14 cellular contexts compared by ENCODE assay signal in the genomic region with DNA sequence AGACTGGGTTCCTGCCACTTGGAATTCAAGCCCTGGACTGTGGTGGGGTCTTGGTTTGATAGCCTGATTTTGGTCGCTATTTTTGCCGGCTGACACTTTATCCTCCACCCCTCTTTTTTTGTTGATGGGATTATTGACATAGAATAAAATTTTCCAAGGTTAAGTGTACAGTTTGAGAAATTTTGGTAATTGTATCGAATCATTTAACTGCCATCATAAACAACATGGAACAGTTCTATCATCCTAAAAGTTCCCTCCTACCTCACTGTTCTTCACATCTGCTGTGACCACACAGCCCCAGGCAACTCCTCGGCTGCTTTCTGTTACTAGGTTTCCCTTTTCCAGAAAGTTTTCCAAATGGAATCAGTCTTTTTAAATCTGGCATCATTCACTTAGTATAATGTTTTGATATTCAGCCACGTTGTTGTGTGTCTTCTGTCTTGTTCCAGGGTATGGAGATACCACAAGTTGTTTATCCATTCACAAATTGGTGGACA. TPM values are rescaled to one million over a fixed set of nuclear protein-coding genes. Genes with fewer than 3 reads are reported as not detected.
A peak's percentile ranks its signal among the peaks of the same experiment; 100 is the strongest.
DNase-seq lines count a peak whose midpoint lies in the region; ATAC-seq and TF ChIP-seq lines count a peak whose summit lies in the region.
"Had no signal": no experiment of that assay in that cellular context is flagged by ENCODE, and none has a peak within 500 bp of the region (broad histone marks: within the 10 kb centered on the region; RNA-seq: fewer than 3 reads in every experiment).

No MANE protein-coding gene starts in this region.

- TF ChIP-seq CTCF in Calu3 (IDR thresholded peaks at IDR 0.05; ENCODE audit: unreplicated experiment) (peak; percentile 7), OCI-LY3 (IDR thresholded peaks at IDR 0.05; ENCODE audit: low read depth, low read length) (no peak), fibroblast of the aortic adventitia (IDR thresholded peaks at IDR 0.05; ENCODE audit: insufficient read depth, low read length) (no peak), osteoblast (IDR thresholded peaks at IDR 0.05; ENCODE audit: extremely low read depth, low read depth, low read length) (no peak)

- H3K4me1 ChIP-seq in OCI-LY3 (ENCODE audit: low read length) (peaks cover 50% of the 10 kb centered on the region), osteoblast (ENCODE audit: insufficient read depth, low read length) (peaks cover 16% of the 10 kb centered on the region)

- peak overlapping the region; percentile 94 for H3K27ac ChIP-seq in OCI-LY3 (ENCODE audit: low read length)
- no peak overlapping the region for H3K27ac ChIP-seq in osteoblast (ENCODE audit: low read depth, low read length)
- H3K27ac ChIP-seq: WERI-Rb-1 had no signal

- peaks cover 100% of the 10 kb centered on the region for H3K27me3 Mint-ChIP-seq in Calu3 (ENCODE audit: unreplicated experiment)

- peak overlapping the region; percentile 75 for H3K4me3 Mint-ChIP-seq in Calu3 (ENCODE audit: low read depth, unreplicated experiment)

- H4K20me1 ChIP-seq in OCI-LY3 (ENCODE audit: insufficient read depth, low read length) (peaks cover 14% of the 10 kb centered on the region; the same call in 1 of the 2 replicates), osteoblast (ENCODE audit: insufficient read depth, low read length) (no peaks in the 10 kb centered on the region)

- H3K27me3 ChIP-seq in OCI-LY3 (ENCODE audit: low read depth, low read length) (no peaks in the 10 kb centered on the region), osteoblast (ENCODE audit: insufficient read depth, low read length) (peaks cover 34% of the 10 kb centered on the region)

- H3K9me3 Mint-ChIP-seq in Calu3 (ENCODE audit: low read depth, unreplicated experiment), result no peaks in the 10 kb centered on the region
- H3K9me3 Mint-ChIP-seq: activated naive CD8-positive, alpha-beta T cell treated with anti-CD3 and anti-CD28 coated beads for 36 hours; memory B cell had no signal

- ATAC-seq in GM18873 (IDR thresholded peaks at IDR 0.05; ENCODE audit: low FRiP score, unreplicated experiment) (no peak), GM19397 (IDR thresholded peaks at IDR 0.05; ENCODE audit: unreplicated experiment) (no peak), esophagus mucosa (no peak)

- H3K9ac ChIP-seq in OCI-LY3 (ENCODE audit: low read length), result peak overlapping the region; percentile 61; the same call in 1 of the 2 replicates

- H3K36me3 Mint-ChIP-seq in Calu3 (ENCODE audit: insufficient read depth, unreplicated experiment), result peaks cover 10% of the 10 kb centered on the region
- H3K36me3 Mint-ChIP-seq: activated naive CD8-positive, alpha-beta T cell treated with anti-CD3 and anti-CD28 coated beads for 36 hours; memory B cell had no signal

- BruUV-seq in Calu3 (replicated peaks; lab: Mats Ljungman, UMichigan), result no TSS peak

- peak overlapping the region; percentile 75 for H3K4me2 ChIP-seq in OCI-LY3 (ENCODE audit: low read length)
- peak overlapping the region; percentile 86 for H3K4me2 ChIP-seq in osteoblast (ENCODE audit: insufficient read depth, low read length)

- DNase-seq in Calu3, result no peak
- DNase-seq in fibroblast of the aortic adventitia (ENCODE audit: low read depth), result no peak
- DNase-seq in osteoblast (ENCODE audit: insufficient read length, low spot score, missing footprints), result no peak
- DNase-seq in activated T-cell treated with anti-CD3 and anti-CD28 coated beads, Interleukin-2, amount 50 U/mL, for 1 hour, result no peak
- DNase-seq: cerebellar nuclear complex; NCI-H2081 treated with DMSO at 0.1 percent for 48 hours; NK-92 treated with Interleukin-12 subunit alpha and Interleukin-12 subunit beta, amount 100 ng/mL, for 24 hours had no signal

- H2AFZ ChIP-seq in OCI-LY3 (ENCODE audit: low read depth, low read length) (no peak overlapping the region), osteoblast (ENCODE audit: low read length) (no peak overlapping the region)

- CTCF ChIA-PET in Calu3 (lab: Charles Lee), result no interaction called here

- peaks cover 13% of the 10 kb centered on the region for H3K4me1 Mint-ChIP-seq in Calu3 (ENCODE audit: low read depth, unreplicated experiment)

- H3K27ac Mint-ChIP-seq in Calu3 (ENCODE audit: unreplicated experiment), result no peak overlapping the region
- H3K27ac Mint-ChIP-seq: activated naive CD8-positive, alpha-beta T cell treated with anti-CD3 and anti-CD28 coated beads for 36 hours had no signal

- intact Hi-C loops in Calu3 (cut with micrococcal nuclease; ENCODE audit: unreplicated experiment), result loop anchor here (2.0 to 10.0 kb wide), 2 partner anchors 304 to 504 kb away; no protein-coding TSS in a partner anchor

- no peaks in the 10 kb centered on the region for H3K9me3 ChIP-seq in OCI-LY3 (ENCODE audit: insufficient read depth, low read length)
- no peaks in the 10 kb centered on the region for H3K9me3 ChIP-seq in osteoblast (ENCODE audit: low read depth, low read length)

- H3K4me3 ChIP-seq in OCI-LY3 (ENCODE audit: low read length) (peak overlapping the region; percentile 60), fibroblast of the aortic adventitia (ENCODE audit: low read depth, low read length) (peak overlapping the region; percentile 60), osteoblast (ENCODE audit: insufficient read depth, low read length) (no peak overlapping the region)

- H3K79me2 ChIP-seq in OCI-LY3 (ENCODE audit: low read length) (peaks cover 33% of the 10 kb centered on the region), osteoblast (ENCODE audit: insufficient read depth, low read length) (no peaks in the 10 kb centered on the region)

- H3K36me3 ChIP-seq in OCI-LY3 (replicated peaks; ENCODE audit: low read depth, low read length) (peaks cover 14% of the 10 kb centered on the region), osteoblast (ENCODE audit: insufficient read depth, low read length) (no peaks in the 10 kb centered on the region)
- H3K36me3 ChIP-seq: WERI-Rb-1 had no signal

RNA-seq across cellular contexts. Expression of a gene that starts 50.6 kb away (rescaled TPM):
- total RNA-seq in Calu3 (2022), result 2.6 and 4.4 TPM in 2 replicates
- 2.5 and 38.6 TPM in 2 replicates for total RNA-seq in fibroblast of the aortic adventitia (ENCODE audit: low replicate concordance)
- 31.8 and 40.4 TPM in 2 replicates for total RNA-seq in osteoblast
- total RNA-seq in esophagus mucosa, result 2.0 TPM
